In the genomic region with DNA sequence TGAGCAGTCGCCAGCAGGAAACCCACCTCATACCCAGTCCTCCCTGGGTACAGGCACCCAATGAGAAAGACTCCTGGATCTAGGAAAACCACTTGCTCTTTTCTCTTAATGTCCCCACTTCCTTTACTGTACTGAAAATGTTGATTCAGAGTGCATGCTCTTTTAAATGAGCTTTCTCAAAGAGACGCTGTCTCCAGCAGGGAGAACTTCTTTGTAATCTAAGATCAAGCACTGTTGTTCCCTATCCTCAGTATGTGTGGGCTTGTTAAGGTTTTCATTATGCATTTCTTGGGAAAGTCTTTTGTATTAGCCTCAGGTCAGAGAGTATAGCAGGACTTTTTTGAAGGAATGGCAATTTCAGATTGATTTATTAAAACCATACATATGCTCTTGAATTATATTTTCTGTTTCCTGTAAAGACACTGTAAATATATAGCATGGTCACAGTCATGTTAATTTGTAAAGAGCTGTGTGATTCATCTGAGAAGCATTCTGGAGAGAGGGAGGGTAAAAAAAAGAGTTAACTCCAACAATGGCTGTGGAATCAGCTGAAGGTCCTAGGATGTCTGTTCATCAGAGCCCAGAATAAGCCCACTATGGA, we compare ENCODE assay signal across 1 cellular context.
TF ChIP-seq lines count a peak whose summit lies in the region.

No MANE protein-coding gene starts in this region.

TF ChIP-seq in GM23338, 12 proteins besides CTCF, POLR2A, EP300 and RAD21 (continued from another document):
- TF ChIP-seq, protein P1, sequence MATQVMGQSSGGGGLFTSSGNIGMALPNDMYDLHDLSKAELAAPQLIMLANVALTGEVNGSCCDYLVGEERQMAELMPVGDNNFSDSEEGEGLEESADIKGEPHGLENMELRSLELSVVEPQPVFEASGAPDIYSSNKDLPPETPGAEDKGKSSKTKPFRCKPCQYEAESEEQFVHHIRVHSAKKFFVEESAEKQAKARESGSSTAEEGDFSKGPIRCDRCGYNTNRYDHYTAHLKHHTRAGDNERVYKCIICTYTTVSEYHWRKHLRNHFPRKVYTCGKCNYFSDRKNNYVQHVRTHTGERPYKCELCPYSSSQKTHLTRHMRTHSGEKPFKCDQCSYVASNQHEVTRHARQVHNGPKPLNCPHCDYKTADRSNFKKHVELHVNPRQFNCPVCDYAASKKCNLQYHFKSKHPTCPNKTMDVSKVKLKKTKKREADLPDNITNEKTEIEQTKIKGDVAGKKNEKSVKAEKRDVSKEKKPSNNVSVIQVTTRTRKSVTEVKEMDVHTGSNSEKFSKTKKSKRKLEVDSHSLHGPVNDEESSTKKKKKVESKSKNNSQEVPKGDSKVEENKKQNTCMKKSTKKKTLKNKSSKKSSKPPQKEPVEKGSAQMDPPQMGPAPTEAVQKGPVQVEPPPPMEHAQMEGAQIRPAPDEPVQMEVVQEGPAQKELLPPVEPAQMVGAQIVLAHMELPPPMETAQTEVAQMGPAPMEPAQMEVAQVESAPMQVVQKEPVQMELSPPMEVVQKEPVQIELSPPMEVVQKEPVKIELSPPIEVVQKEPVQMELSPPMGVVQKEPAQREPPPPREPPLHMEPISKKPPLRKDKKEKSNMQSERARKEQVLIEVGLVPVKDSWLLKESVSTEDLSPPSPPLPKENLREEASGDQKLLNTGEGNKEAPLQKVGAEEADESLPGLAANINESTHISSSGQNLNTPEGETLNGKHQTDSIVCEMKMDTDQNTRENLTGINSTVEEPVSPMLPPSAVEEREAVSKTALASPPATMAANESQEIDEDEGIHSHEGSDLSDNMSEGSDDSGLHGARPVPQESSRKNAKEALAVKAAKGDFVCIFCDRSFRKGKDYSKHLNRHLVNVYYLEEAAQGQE (IDR thresholded peaks at IDR 0.05; ENCODE audit: unreplicated experiment): no peak
